ENCODE assay signal across 12 cellular contexts in the genomic region with DNA sequence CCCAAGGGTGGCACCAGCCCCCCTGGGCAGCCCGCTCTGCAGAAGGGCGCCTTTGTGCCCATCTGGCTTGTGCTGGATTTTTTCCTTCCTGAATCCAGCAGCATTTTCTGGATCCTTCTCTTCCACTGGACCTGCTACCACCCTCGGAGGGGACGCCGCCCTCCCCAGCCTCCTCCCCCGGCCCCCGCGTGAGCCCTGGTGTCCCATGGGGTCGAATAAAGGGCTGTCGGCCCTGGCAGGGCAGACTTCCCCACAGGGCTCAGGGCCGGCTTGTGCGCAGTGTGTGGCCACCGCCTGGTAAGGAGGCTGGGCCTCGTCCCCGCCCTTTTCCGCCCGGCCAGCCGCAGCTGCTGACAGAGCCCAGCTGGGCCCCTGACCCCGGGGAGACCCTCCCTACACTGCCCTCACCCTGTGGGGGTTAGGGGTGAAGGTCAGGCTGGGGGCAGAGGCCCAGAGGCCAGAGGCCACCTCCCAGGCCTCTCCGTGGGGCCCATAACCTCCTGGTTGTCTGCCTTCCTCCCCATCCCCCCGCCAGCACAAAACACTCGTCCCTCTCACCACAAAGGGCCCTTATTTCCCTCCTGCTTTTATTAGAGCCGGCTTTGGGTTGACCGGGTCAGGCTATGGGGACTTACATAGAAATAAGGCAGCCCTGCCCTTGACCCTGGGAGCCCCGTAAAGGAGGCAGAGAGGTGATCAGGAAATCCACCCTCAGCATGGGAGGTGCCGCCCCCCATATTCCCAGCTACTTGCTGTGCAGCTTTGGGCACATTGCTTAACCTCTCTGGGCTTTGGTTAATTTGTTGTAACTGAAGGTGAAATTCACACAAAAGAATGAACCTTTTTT.
DNase-seq lines count a peak whose midpoint lies in the region; ATAC-seq, FAIRE-seq and TF ChIP-seq lines count a peak whose summit lies in the region.
"Had no signal": no experiment of that assay in that cellular context is flagged by ENCODE, and none has a peak within 500 bp of the region (broad histone marks: within the 10 kb centered on the region; RNA-seq: fewer than 3 reads in every experiment).

No MANE protein-coding gene starts in this region.

- no peaks in the 10 kb centered on the region for H3K9me3 Mint-ChIP-seq in dendritic cell treated with granulocyte-macrophage colony-stimulating factor and Interleukin-4, amounts not matched to agents 40 ng/mL and 50 ng/mL, for 4 days

- peak overlapping the region; percentile 37 for H3K4me3 Mint-ChIP-seq in dendritic cell treated with granulocyte-macrophage colony-stimulating factor and Interleukin-4, amounts not matched to agents 40 ng/mL and 50 ng/mL, for 4 days

- H3K4me1 ChIP-seq in HepG2 (ENCODE audit: insufficient read depth, low read length) (peaks cover 97% of the 10 kb centered on the region), spleen (peaks cover 14 to 46% (median 32%) of the 10 kb centered on the region in 6 donors)
- H3K4me1 ChIP-seq: foreskin keratinocyte had no signal

- H3K27me3 ChIP-seq in HepG2 (ENCODE audit: control insufficient read depth in 1 of 2, insufficient read depth in 2 of 2, low read length in 2 of 2) (no peaks in the 10 kb centered on the region; a peak in 1 of 5 replicates), spleen (replicated peaks in 1 of 7) (no peaks in the 10 kb centered on the region)
- H3K27me3 ChIP-seq: foreskin keratinocyte, neutrophil had no signal

- H3K79me2 ChIP-seq in HepG2 (ENCODE audit: insufficient read depth, low read length), result no peaks in the 10 kb centered on the region

- H3K27ac ChIP-seq in HepG2 (ENCODE audit: extremely low read length, insufficient read depth, low read length) (peak overlapping the region; percentile 60), spleen (peak overlapping the region in 7 of 8 donors; percentile 26 to 67 (median 63))
- H3K27ac ChIP-seq: foreskin keratinocyte, neutrophil had no signal

- POLR2A ChIA-PET in HepG2 (lab: Yijun Ruan, JAX), result interaction anchor here (0.9 to 9.0 kb wide), 6 partner anchors 11 to 321 kb away, joined by 3 to 100 read pairs (median 3); a partner anchor contains a TSS

- H3K4me3 ChIP-seq in HepG2 (replicated peaks in 1 of 3; ENCODE audit: insufficient read depth in 1 of 3, low read depth in 2 of 3, low read length in 3 of 3) (peak overlapping the region in 1 of 3 experiments; percentile 45; a peak in 2 of 6 replicates), spleen (no peak overlapping the region)

- H3K27ac Mint-ChIP-seq in dendritic cell treated with granulocyte-macrophage colony-stimulating factor and Interleukin-4, amounts not matched to agents 40 ng/mL and 50 ng/mL, for 4 days, result peak overlapping the region; percentile 92

- peak overlapping the region; percentile 71 for H3K4me2 ChIP-seq in HepG2 (ENCODE audit: low read depth, low read length)

- 12% methylated on average over 23 of the region's 26 CpGs for WGBS in HepG2 (ENCODE audit: low lambda C conversion rate)
- 31 to 43% (median 39%) methylated on average over 22 to 26 of the region's 26 CpGs for WGBS in spleen, 5 donors

- in situ Hi-C loops in HepG2 (cut with HindIII; ENCODE audit: extremely low pct_ligation_motif_present, low pct_unique_long_range_greater_than_20kb), result no loop called here

- TF ChIP-seq CTCF in HepG2 (CRISPR knock-in tag; IDR thresholded peaks at IDR 0.05) (peak; percentile 51), spleen (IDR thresholded peaks at IDR 0.05 in 8 of 11, conservative IDR thresholded peaks at IDR 0.05 in 3 of 11) (no peak)

- TF ChIP-seq RAD21 in HepG2 (CRISPR knock-in tag; IDR thresholded peaks at IDR 0.05), result peak; percentile 70

- peak; percentile 68 for DNase-seq in NOMO-1 treated with dmso at 0.1 percent for 144 hours (lab: John Stamatoyannopoulos, UW; ENCODE audit: unreplicated experiment)
- DNase-seq in HepG2 (ENCODE audit: low spot score), result peak; percentile 93
- peak; percentile 91 for DNase-seq in spleen
- no peak for DNase-seq in NCI-H1105 (lab: John Stamatoyannopoulos, UW)
- no peak for DNase-seq in SIG-M5 treated with dmso at 0.1 percent for 504 hours (lab: John Stamatoyannopoulos, UW; ENCODE audit: unreplicated experiment)
- no peak for DNase-seq in T1000 (lab: John Stamatoyannopoulos, UW)
- DNase-seq: foreskin keratinocyte, NCI-H2029 treated with DMSO at 0.1 percent for 48 hours had no signal

- TF ChIP-seq EP300 in HepG2 (IDR thresholded peaks at IDR 0.05; ENCODE audit: low read depth in 2 of 2, low read length in 2 of 2) (peak; percentile 92 to 99; a peak in 3 of 4 replicates), HepG2 (CRISPR knock-in tag; IDR thresholded peaks at IDR 0.05; ENCODE audit: borderline replicate concordance) (peak; percentile 98)

- peaks cover 21% of the 10 kb centered on the region for H3K27me3 Mint-ChIP-seq in dendritic cell treated with granulocyte-macrophage colony-stimulating factor and Interleukin-4, amounts not matched to agents 40 ng/mL and 50 ng/mL, for 4 days

- no peaks in the 10 kb centered on the region for H3K36me3 Mint-ChIP-seq in dendritic cell treated with granulocyte-macrophage colony-stimulating factor and Interleukin-4, amounts not matched to agents 40 ng/mL and 50 ng/mL, for 4 days (ENCODE audit: low read depth)

- no peaks in the 10 kb centered on the region; the same call in 1 of the 2 replicates for H4K20me1 ChIP-seq in HepG2 (ENCODE audit: insufficient read depth, low read length)

- H2AFZ ChIP-seq in HepG2 (ENCODE audit: low read length), result no peak overlapping the region

- no TSS peak for BruUV-seq in HepG2 (replicated peaks; lab: Mats Ljungman, UMichigan)

- CTCF ChIA-PET in HepG2 (lab: Yijun Ruan, JAX; ENCODE audit: low intra/inter-chr PET ratio, low total read pairs), result no interaction called here

- TF ChIP-seq POLR2A in HepG2 (IDR thresholded peaks at IDR 0.05; ENCODE audit: insufficient read depth in 1 of 2, low read depth in 2 of 2, low read length in 2 of 2) (no peak; a peak in 1 of 4 replicates), spleen (IDR thresholded peaks at IDR 0.05) (no peak)

- peaks cover 38% of the 10 kb centered on the region for H3K4me1 Mint-ChIP-seq in dendritic cell treated with granulocyte-macrophage colony-stimulating factor and Interleukin-4, amounts not matched to agents 40 ng/mL and 50 ng/mL, for 4 days (ENCODE audit: low read depth)

- no peaks in the 10 kb centered on the region for H3K36me3 ChIP-seq in HepG2 (replicated peaks in 1 of 2; ENCODE audit: control insufficient read depth in 1 of 2, insufficient read depth in 2 of 2, low read length in 2 of 2)
- no peaks in the 10 kb centered on the region for H3K36me3 ChIP-seq in spleen
- H3K36me3 ChIP-seq: neutrophil had no signal

- peak overlapping the region; percentile 59 for H3K9ac ChIP-seq in HepG2 (ENCODE audit: insufficient read depth, low read depth, low read length)

- ATAC-seq in HepG2, result peak; percentile 85
- no peak for ATAC-seq in HG02970 (IDR thresholded peaks at IDR 0.05; ENCODE audit: low FRiP score, unreplicated experiment)
- ATAC-seq: foreskin keratinocyte had no signal

- H3K9me3 ChIP-seq in HepG2 (ENCODE audit: low read length), result no peaks in the 10 kb centered on the region
- H3K9me3 ChIP-seq in spleen, result no peaks in the 10 kb centered on the region
- H3K9me3 ChIP-seq: neutrophil had no signal

- FAIRE-seq in HepG2 (lab: Jason Lieb, UNC), result peak; percentile 79
- FAIRE-seq: D721Med had no signal

- intact Hi-C loops in dendritic cell treated with granulocyte-macrophage colony-stimulating factor and Interleukin-4, amounts not matched to agents 40 ng/mL and 50 ng/mL, for 4 days (cut with micrococcal nuclease), result loop anchor here (10.0 kb wide), 1 partner anchor 177 kb away; a partner anchor contains a TSS
- intact Hi-C loops in HepG2 (cut with micrococcal nuclease; ENCODE audit: unreplicated experiment) (loop anchor here (1.0 kb wide), 1 partner anchor 16 kb away; no protein-coding TSS in a partner anchor), spleen (cut with DNase I; ENCODE audit: low total_unique reads) (no loop called here)

TF ChIP-seq in HepG2, 621 proteins besides CTCF, POLR2A, EP300 and RAD21 (continues in another document):
- TF ChIP-seq, protein P1, sequence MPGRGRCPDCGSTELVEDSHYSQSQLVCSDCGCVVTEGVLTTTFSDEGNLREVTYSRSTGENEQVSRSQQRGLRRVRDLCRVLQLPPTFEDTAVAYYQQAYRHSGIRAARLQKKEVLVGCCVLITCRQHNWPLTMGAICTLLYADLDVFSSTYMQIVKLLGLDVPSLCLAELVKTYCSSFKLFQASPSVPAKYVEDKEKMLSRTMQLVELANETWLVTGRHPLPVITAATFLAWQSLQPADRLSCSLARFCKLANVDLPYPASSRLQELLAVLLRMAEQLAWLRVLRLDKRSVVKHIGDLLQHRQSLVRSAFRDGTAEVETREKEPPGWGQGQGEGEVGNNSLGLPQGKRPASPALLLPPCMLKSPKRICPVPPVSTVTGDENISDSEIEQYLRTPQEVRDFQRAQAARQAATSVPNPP (CRISPR knock-in tag; IDR thresholded peaks at IDR 0.05), result peak; percentile 98
- TF ChIP-seq SATB2 (CRISPR knock-in tag; IDR thresholded peaks at IDR 0.05) (no peak), ZNF234 (CRISPR knock-in tag; conservative IDR thresholded peaks at IDR 0.05) (peak; percentile 95; the same call in 1 of the 2 replicates), ZSCAN31 (CRISPR knock-in tag; IDR thresholded peaks at IDR 0.05; ENCODE audit: low read depth) (peak; percentile 99), NR3C1 (CRISPR knock-in tag; IDR thresholded peaks at IDR 0.05) (no peak), NRL (CRISPR knock-in tag; IDR thresholded peaks at IDR 0.05; ENCODE audit: borderline replicate concordance) (peak; percentile 97), ZNF12 (CRISPR knock-in tag; IDR thresholded peaks at IDR 0.05) (no peak; the same call in 1 of the 2 replicates), MIXL1 (CRISPR knock-in tag; IDR thresholded peaks at IDR 0.05) (peak; percentile 91), ZNF326 (CRISPR knock-in tag; IDR thresholded peaks at IDR 0.05; ENCODE audit: borderline replicate concordance) (no peak; the same call in 1 of the 2 replicates)
- TF ChIP-seq, protein P2, sequence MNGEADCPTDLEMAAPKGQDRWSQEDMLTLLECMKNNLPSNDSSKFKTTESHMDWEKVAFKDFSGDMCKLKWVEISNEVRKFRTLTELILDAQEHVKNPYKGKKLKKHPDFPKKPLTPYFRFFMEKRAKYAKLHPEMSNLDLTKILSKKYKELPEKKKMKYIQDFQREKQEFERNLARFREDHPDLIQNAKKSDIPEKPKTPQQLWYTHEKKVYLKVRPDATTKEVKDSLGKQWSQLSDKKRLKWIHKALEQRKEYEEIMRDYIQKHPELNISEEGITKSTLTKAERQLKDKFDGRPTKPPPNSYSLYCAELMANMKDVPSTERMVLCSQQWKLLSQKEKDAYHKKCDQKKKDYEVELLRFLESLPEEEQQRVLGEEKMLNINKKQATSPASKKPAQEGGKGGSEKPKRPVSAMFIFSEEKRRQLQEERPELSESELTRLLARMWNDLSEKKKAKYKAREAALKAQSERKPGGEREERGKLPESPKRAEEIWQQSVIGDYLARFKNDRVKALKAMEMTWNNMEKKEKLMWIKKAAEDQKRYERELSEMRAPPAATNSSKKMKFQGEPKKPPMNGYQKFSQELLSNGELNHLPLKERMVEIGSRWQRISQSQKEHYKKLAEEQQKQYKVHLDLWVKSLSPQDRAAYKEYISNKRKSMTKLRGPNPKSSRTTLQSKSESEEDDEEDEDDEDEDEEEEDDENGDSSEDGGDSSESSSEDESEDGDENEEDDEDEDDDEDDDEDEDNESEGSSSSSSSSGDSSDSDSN (CRISPR knock-in tag; IDR thresholded peaks at IDR 0.05), result peak; percentile 92

Comparison
In these comparisons a context has a peak if more than half of its experiments do, and no peak if none do; other contexts are left out.
1. DNase-seq: peak in NOMO-1 treated with dmso at 0.1 percent for 144 hours (single experiment), HepG2 (single experiment) and spleen (single experiment); none in NCI-H1105 (single experiment), SIG-M5 treated with dmso at 0.1 percent for 504 hours (single experiment) and T1000 (single experiment).